Comparison of ENCODE assay signal across 27 cellular contexts in the genomic region with DNA sequence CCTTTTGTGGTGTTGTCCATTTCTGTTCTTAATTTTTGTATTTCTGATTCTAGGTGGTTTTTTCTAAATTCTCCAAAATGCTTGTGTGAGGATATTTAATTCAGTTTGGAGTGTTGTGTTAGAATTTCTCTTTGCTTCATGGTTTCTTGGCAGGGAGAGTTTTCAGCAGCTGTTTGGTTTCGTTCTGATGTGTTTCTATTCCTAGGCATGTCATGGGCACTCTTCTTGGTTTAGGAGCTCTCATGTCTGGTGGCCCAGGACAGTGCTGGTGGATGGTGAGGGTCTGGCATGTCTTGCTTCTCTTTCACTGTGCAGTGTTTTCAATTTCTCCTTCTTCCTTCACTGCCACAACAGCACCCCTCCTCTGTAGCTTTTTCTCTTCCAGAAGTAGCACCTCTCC. TPM values are rescaled to one million over a fixed set of nuclear protein-coding genes. Genes with fewer than 3 reads are reported as not detected.
A peak's percentile ranks its signal among the peaks of the same experiment; 100 is the strongest.
DNase-seq lines count a peak whose midpoint lies in the region; ATAC-seq and TF ChIP-seq lines count a peak whose summit lies in the region.
"Had no signal": no experiment of that assay in that cellular context is flagged by ENCODE, and none has a peak within 500 bp of the region (broad histone marks: within the 10 kb centered on the region; RNA-seq: fewer than 3 reads in every experiment).

No MANE protein-coding gene starts in this region.

- H3K36me3 ChIP-seq in Loucy (ENCODE audit: insufficient read depth, low read length), result no peaks in the 10 kb centered on the region
- H3K36me3 ChIP-seq in skeletal muscle tissue (ENCODE audit: control insufficient read depth in 3 of 3, insufficient read depth in 3 of 3, low read length in 3 of 3), result no peaks in the 10 kb centered on the region
- H3K36me3 ChIP-seq: BE2C had no signal

- H3K4me3 ChIP-seq in Loucy (ENCODE audit: low read length, poor library complexity, severe bottlenecking) (no peak overlapping the region), skeletal muscle tissue (ENCODE audit: low read length in 3 of 3) (no peak overlapping the region)
- H3K4me3 ChIP-seq: GM12878 had no signal

- H3K9me3 ChIP-seq in Loucy (ENCODE audit: insufficient read depth, low read depth, low read length), result no peaks in the 10 kb centered on the region
- no peaks in the 10 kb centered on the region for H3K9me3 ChIP-seq in skeletal muscle tissue (ENCODE audit: control insufficient read depth in 3 of 3, low read length in 3 of 3)
- H3K9me3 ChIP-seq: BE2C had no signal

- H3K79me2 ChIP-seq in Loucy (ENCODE audit: insufficient read depth, low read length), result no peaks in the 10 kb centered on the region

- no peak overlapping the region for H3K4me2 ChIP-seq in Loucy (ENCODE audit: low read depth, low read length, poor library complexity, severe bottlenecking)
- H3K4me2 ChIP-seq: KMS-11 had no signal

- H3F3A ChIP-seq in Loucy (ENCODE audit: low read depth), result no peaks in the 10 kb centered on the region

- H3K9ac ChIP-seq in Loucy (ENCODE audit: low read depth, low read length, poor library complexity, severe bottlenecking) (no peak overlapping the region), skeletal muscle tissue (ENCODE audit: low read depth in 1 of 3, low read length in 3 of 3) (peak overlapping the region in 2 of 3 donors; percentile 40 to 43)
- H3K9ac ChIP-seq: KMS-11 had no signal

- peak overlapping the region; percentile 69; the same call in 1 of the 2 replicates for H2AFZ ChIP-seq in Loucy (ENCODE audit: low read length)

- intact Hi-C loops in Right ventricle myocardium inferior (cut with DNase I) (no loop called here), cardiac septum (cut with DNase I) (no loop called here)

- H3K9me2 ChIP-seq in Loucy (replicated peaks; ENCODE audit: low read depth, low read length), result no peaks in the 10 kb centered on the region

- DNase-seq in Right ventricle myocardium inferior (ENCODE audit: missing footprints) (no peak), cardiac septum (ENCODE audit: low spot score) (no peak), myocyte (ENCODE audit: low read depth) (peak; percentile 75), SK-N-DZ (ENCODE audit: low spot score) (no peak)
- DNase-seq: 8988T; ACHN; BE2C; CD8-positive, alpha-beta memory T cell; DMS 273 treated with DMSO at 0.1 percent for 48 hours; DMS79; EL; GDM1; NCI-H1092; NCI-H1436; NCI-H187; NCI-H2081 treated with DMSO at 0.1 percent for 48 hours; NCI-H2171; NCI-H226; NCI-H510A treated with DMSO at 0.1 percent for 48 hours had no signal

- ATAC-seq in Right ventricle myocardium inferior (peak; percentile 21), HG02885 (IDR thresholded peaks at IDR 0.05; ENCODE audit: poor library complexity, unreplicated experiment) (no peak), HG03025 (IDR thresholded peaks at IDR 0.05; ENCODE audit: low FRiP score, unreplicated experiment) (no peak)
- ATAC-seq: GM12878 had no signal

- TF ChIP-seq CTCF in Loucy (conservative IDR thresholded peaks at IDR 0.05; ENCODE audit: low read length), result no peak

- H4K20me1 ChIP-seq in Loucy (ENCODE audit: insufficient read depth, low read length, poor library complexity, severe bottlenecking), result no peaks in the 10 kb centered on the region

- no peaks in the 10 kb centered on the region for H3K27me3 ChIP-seq in Loucy (ENCODE audit: insufficient read depth, low read length, poor library complexity, severe bottlenecking)
- no peaks in the 10 kb centered on the region for H3K27me3 ChIP-seq in skeletal muscle tissue (ENCODE audit: control insufficient read depth in 3 of 3, insufficient read depth in 3 of 3, low read length in 3 of 3)
- H3K27me3 ChIP-seq: BE2C had no signal

- H3K4me1 ChIP-seq in Loucy (ENCODE audit: insufficient read depth, low read length, poor library complexity, severe bottlenecking) (no peaks in the 10 kb centered on the region), skeletal muscle tissue (ENCODE audit: control insufficient read depth in 3 of 3, insufficient read depth in 3 of 3, low read length in 3 of 3) (peaks cover 40 to 50% (median 45%) of the 10 kb centered on the region in 3 donors)
- H3K4me1 ChIP-seq: BE2C had no signal

- peak overlapping the region; percentile 82 for H3K27ac ChIP-seq in skeletal muscle tissue (ENCODE audit: low read depth, low read length)
- H3K27ac ChIP-seq: KMS-11 had no signal

RNA-seq across cellular contexts. Expression of gene OSBPL6, which starts 52.9 kb away (rescaled TPM):
- total RNA-seq in Right ventricle myocardium inferior (3.4 TPM), cardiac septum (5.5 TPM), myocyte (14.0 and 20.6 TPM in 2 replicates), skeletal muscle tissue (2.1 TPM)
- polyA plus RNA-seq in myocyte (2012), result 7.5 TPM
- polyA plus RNA-seq in SK-N-DZ (2014; cell fraction: cytosol; rRNA removed), result 9.1 and 11.0 TPM in 2 replicates
- 7.8 and 9.2 TPM in 2 replicates for polyA plus RNA-seq in SK-N-DZ (2014; cell fraction: nucleus; rRNA removed)
- polyA plus RNA-seq: CD14-positive monocyte, IgD-negative memory B cell had no signal
